ENCODE assay signal across 2 cellular contexts in the genomic region with DNA sequence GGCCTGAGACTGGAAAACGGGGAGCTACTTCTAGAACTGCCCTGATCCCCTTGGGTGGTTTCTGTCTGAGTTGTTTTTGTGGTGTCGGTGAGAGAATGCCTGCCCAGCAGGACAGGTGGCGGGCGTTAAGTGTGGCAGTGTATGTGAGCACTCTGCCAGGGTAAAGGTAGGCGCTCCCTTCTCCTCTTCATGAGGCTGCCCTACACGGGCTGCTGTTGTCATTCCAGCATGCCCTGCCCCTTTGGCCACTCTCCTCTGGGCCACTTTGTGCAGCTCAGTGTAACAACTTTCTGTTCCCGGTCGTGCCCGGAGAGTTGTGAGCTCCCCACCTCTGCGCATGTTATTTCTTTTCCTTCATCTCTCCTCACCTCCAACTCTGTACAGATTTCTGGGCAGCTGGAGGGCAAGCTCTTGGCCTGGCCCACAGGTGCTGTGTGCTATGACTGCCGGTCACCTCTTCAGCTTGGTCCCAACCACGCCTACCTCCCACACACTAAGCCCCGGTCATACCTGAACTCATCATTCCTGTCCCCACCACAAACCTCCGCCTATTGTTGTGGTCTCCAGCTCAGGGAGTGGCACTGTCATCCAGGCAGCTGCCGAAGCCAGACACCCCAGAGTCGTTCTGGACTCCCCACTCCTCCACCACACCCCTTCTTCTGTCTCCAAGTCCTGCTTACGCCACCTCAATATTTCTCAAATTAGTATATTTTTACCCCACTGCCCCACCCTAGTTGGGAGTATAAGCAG.
TF ChIP-seq lines count a peak whose summit lies in the region.

No MANE protein-coding gene starts in this region.

TF ChIP-seq in A549, 52 proteins besides CTCF, POLR2A, EP300 and RAD21 (continued from another document):
- TF ChIP-seq, protein P1, sequence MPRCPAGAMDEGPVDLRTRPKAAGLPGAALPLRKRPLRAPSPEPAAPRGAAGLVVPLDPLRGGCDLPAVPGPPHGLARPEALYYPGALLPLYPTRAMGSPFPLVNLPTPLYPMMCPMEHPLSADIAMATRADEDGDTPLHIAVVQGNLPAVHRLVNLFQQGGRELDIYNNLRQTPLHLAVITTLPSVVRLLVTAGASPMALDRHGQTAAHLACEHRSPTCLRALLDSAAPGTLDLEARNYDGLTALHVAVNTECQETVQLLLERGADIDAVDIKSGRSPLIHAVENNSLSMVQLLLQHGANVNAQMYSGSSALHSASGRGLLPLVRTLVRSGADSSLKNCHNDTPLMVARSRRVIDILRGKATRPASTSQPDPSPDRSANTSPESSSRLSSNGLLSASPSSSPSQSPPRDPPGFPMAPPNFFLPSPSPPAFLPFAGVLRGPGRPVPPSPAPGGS (IDR thresholded peaks at IDR 0.05) = no peak
- TF ChIP-seq, protein P2, sequence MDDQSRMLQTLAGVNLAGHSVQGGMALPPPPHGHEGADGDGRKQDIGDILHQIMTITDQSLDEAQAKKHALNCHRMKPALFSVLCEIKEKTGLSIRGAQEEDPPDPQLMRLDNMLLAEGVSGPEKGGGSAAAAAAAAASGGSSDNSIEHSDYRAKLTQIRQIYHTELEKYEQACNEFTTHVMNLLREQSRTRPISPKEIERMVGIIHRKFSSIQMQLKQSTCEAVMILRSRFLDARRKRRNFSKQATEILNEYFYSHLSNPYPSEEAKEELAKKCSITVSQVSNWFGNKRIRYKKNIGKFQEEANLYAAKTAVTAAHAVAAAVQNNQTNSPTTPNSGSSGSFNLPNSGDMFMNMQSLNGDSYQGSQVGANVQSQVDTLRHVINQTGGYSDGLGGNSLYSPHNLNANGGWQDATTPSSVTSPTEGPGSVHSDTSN (IDR thresholded peaks at IDR 0.05) = no peak
- no peak for TF ChIP-seq MAZ (IDR thresholded peaks at IDR 0.05; ENCODE audit: borderline replicate concordance, low read depth, low read length)
TF ChIP-seq in A549: peak in this region for 0.

TF ChIP-seq in HCT116, 20 proteins besides CTCF, POLR2A, EP300 and RAD21 (continued from another document):
- TF ChIP-seq, protein P3, sequence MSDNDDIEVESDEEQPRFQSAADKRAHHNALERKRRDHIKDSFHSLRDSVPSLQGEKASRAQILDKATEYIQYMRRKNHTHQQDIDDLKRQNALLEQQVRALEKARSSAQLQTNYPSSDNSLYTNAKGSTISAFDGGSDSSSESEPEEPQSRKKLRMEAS (IDR thresholded peaks at IDR 0.05) = peak; percentile 61
- TF ChIP-seq EZH2phosphoT487 (IDR thresholded peaks at IDR 0.05; ENCODE audit: borderline replicate concordance) (no peak), ELF1 (IDR thresholded peaks at IDR 0.05; ENCODE audit: borderline replicate concordance, low read depth) (no peak), POLR2AphosphoS5 (IDR thresholded peaks at IDR 0.05; ENCODE audit: low read depth, low read length) (peak; percentile 39), FOSL1 (IDR thresholded peaks at IDR 0.05; ENCODE audit: low read depth) (peak; percentile 13; the same call in 1 of the 2 replicates), JUND (IDR thresholded peaks at IDR 0.05) (peak; percentile 33; the same call in 1 of the 2 replicates), ZFX (IDR thresholded peaks at IDR 0.05) (no peak), EGR1 (IDR thresholded peaks at IDR 0.05; ENCODE audit: low read depth) (peak; percentile 93), ZNF274 (IDR thresholded peaks at IDR 0.05; ENCODE audit: low read depth, low read length) (no peak), SP1 (IDR thresholded peaks at IDR 0.05; ENCODE audit: low read depth) (peak; percentile 81), TCF7L2 (IDR thresholded peaks at IDR 0.05; ENCODE audit: borderline replicate concordance, extremely low read depth, insufficient read depth, insufficient read length) (no peak), EZH2 (IDR thresholded peaks at IDR 0.05) (no peak), SIN3A (IDR thresholded peaks at IDR 0.05; ENCODE audit: low read depth) (no peak)
- TF ChIP-seq, protein P4, sequence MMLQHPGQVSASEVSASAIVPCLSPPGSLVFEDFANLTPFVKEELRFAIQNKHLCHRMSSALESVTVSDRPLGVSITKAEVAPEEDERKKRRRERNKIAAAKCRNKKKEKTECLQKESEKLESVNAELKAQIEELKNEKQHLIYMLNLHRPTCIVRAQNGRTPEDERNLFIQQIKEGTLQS (IDR thresholded peaks at IDR 0.05) = no peak
- TF ChIP-seq, protein P5, sequence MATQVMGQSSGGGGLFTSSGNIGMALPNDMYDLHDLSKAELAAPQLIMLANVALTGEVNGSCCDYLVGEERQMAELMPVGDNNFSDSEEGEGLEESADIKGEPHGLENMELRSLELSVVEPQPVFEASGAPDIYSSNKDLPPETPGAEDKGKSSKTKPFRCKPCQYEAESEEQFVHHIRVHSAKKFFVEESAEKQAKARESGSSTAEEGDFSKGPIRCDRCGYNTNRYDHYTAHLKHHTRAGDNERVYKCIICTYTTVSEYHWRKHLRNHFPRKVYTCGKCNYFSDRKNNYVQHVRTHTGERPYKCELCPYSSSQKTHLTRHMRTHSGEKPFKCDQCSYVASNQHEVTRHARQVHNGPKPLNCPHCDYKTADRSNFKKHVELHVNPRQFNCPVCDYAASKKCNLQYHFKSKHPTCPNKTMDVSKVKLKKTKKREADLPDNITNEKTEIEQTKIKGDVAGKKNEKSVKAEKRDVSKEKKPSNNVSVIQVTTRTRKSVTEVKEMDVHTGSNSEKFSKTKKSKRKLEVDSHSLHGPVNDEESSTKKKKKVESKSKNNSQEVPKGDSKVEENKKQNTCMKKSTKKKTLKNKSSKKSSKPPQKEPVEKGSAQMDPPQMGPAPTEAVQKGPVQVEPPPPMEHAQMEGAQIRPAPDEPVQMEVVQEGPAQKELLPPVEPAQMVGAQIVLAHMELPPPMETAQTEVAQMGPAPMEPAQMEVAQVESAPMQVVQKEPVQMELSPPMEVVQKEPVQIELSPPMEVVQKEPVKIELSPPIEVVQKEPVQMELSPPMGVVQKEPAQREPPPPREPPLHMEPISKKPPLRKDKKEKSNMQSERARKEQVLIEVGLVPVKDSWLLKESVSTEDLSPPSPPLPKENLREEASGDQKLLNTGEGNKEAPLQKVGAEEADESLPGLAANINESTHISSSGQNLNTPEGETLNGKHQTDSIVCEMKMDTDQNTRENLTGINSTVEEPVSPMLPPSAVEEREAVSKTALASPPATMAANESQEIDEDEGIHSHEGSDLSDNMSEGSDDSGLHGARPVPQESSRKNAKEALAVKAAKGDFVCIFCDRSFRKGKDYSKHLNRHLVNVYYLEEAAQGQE (IDR thresholded peaks at IDR 0.05; ENCODE audit: low read depth) = no peak
